Comparison of ENCODE assay signal across 11 cellular contexts in genomic region chr5:146731909-146732659, GRCh38.
DNase-seq lines count a peak whose midpoint lies in the region; ATAC-seq and TF ChIP-seq lines count a peak whose summit lies in the region.
"Had no signal": no experiment of that assay in that cellular context is flagged by ENCODE, and none has a peak within 500 bp of the region (broad histone marks: within the 10 kb centered on the region; RNA-seq: fewer than 3 reads in every experiment).

No MANE protein-coding gene starts in this region.

- H3K9me2 ChIP-seq in PC-9 (ENCODE audit: insufficient read depth) = no peaks in the 10 kb centered on the region

- H3K4me3 Mint-ChIP-seq in Calu3 (ENCODE audit: low read depth, unreplicated experiment) = peak overlapping the region; percentile 35

- peaks cover 19% of the 10 kb centered on the region for H3K4me1 Mint-ChIP-seq in Calu3 (ENCODE audit: low read depth, unreplicated experiment)

- TF ChIP-seq CTCF in Calu3 (IDR thresholded peaks at IDR 0.05; ENCODE audit: unreplicated experiment) = no peak
- no peak for TF ChIP-seq CTCF in PC-9 (conservative IDR thresholded peaks at IDR 0.05)
- TF ChIP-seq CTCF in epithelial cell of esophagus (IDR thresholded peaks at IDR 0.05; ENCODE audit: insufficient read depth, low read depth, low read length, missing control alignments) = no peak

- no peak for ATAC-seq in GM19397 (IDR thresholded peaks at IDR 0.05; ENCODE audit: unreplicated experiment)
- no peak for ATAC-seq in aorta (ENCODE audit: low FRiP score)
- no peak for ATAC-seq in HG03460 (IDR thresholded peaks at IDR 0.05; ENCODE audit: unreplicated experiment)
- ATAC-seq: psoas muscle had no signal

- H3K36me3 Mint-ChIP-seq in Calu3 (ENCODE audit: insufficient read depth, unreplicated experiment) = no peaks in the 10 kb centered on the region

- H3F3A ChIP-seq in PC-9 (ENCODE audit: insufficient read depth, low read depth) = peaks cover 20% of the 10 kb centered on the region; the same call in 1 of the 2 replicates

- no peak overlapping the region for H2AFZ ChIP-seq in PC-9

- H3K27ac ChIP-seq in PC-9 = peak overlapping the region; percentile 64
- H3K27ac ChIP-seq in aorta (ENCODE audit: low read depth in 1 of 2, low read length in 2 of 2) = no peak overlapping the region
- H3K27ac ChIP-seq: psoas muscle had no signal

- H3K36me3 ChIP-seq in PC-9 (ENCODE audit: low read depth) (no peaks in the 10 kb centered on the region), aorta (ENCODE audit: control insufficient read depth in 1 of 2, insufficient read depth in 2 of 2, low read length in 1 of 2) (no peaks in the 10 kb centered on the region)

- peaks cover 7% of the 10 kb centered on the region for H3K9me3 Mint-ChIP-seq in Calu3 (ENCODE audit: low read depth, unreplicated experiment)

- H3K27ac Mint-ChIP-seq in Calu3 (ENCODE audit: unreplicated experiment) = peak overlapping the region; percentile 72

- H3K4me2 ChIP-seq in PC-9 = peak overlapping the region; percentile 48

- POLR2A ChIA-PET in PC-9 (lab: Charles Lee; ENCODE audit: unreplicated experiment) = no interaction called here

- CTCF ChIA-PET in Calu3 (lab: Charles Lee) (interaction anchor here (0.6 to 1.0 kb wide), 2 partner anchors 10 to 98 kb away, joined by 3 to 4 read pairs; no protein-coding TSS in a partner anchor), PC-9 (lab: Charles Lee) (no interaction called here)

- H3K27me3 ChIP-seq in PC-9 (ENCODE audit: insufficient read depth, low read depth) (no peaks in the 10 kb centered on the region), aorta (ENCODE audit: control insufficient read depth in 1 of 2, insufficient read depth in 2 of 2, low read length in 1 of 2) (no peaks in the 10 kb centered on the region)

- no peaks in the 10 kb centered on the region for H3K27me3 Mint-ChIP-seq in Calu3 (ENCODE audit: unreplicated experiment)

- no TSS peak for BruUV-seq in Calu3 (replicated peaks; lab: Mats Ljungman, UMichigan)
- BruUV-seq in PC-9 (replicated peaks; lab: Mats Ljungman, UMichigan) = no TSS peak

- 16 to 19% methylated on average over 5 of the region's 5 CpGs for WGBS in aorta, 2 donors

- DNase-seq in Calu3 (no peak), PC-9 (peak; percentile 26 to 73), epithelial cell of esophagus (ENCODE audit: low read depth) (peak; percentile 85), myocyte (ENCODE audit: low read depth) (peak; percentile 27), ureter (ENCODE audit: low spot score) (no peak), aorta (no peak)
- DNase-seq: COR-L47, hypothalamus, psoas muscle had no signal

- peaks cover 28% of the 10 kb centered on the region for H3K4me1 ChIP-seq in PC-9 (replicated peaks; ENCODE audit: insufficient read depth)
- H3K4me1 ChIP-seq in aorta (ENCODE audit: control insufficient read depth in 1 of 2, insufficient read depth in 2 of 2, low read length in 2 of 2) = peaks cover 0 to 5% of the 10 kb centered on the region in 2 donors
- H3K4me1 ChIP-seq: psoas muscle had no signal

- H3K4me3 ChIP-seq in PC-9 (no peak overlapping the region), epithelial cell of esophagus (ENCODE audit: low read length) (no peak overlapping the region), aorta (ENCODE audit: low read length in 2 of 2) (no peak overlapping the region)
- H3K4me3 ChIP-seq: psoas muscle had no signal

- H3K79me2 ChIP-seq in PC-9 (ENCODE audit: low read depth) = no peaks in the 10 kb centered on the region

- intact Hi-C loops in Calu3 (cut with micrococcal nuclease; ENCODE audit: unreplicated experiment) (no loop called here), PC-9 (cut with micrococcal nuclease; ENCODE audit: unreplicated experiment) (no loop called here), aorta (cut with DNase I) (loop anchor here in 1 of 2 donors (10.0 kb wide), 1 partner anchor 133 kb away; no protein-coding TSS in a partner anchor)

- H3K9me3 ChIP-seq in PC-9 (ENCODE audit: insufficient read depth, low read depth) (peaks cover 13% of the 10 kb centered on the region; the same call in 1 of the 2 replicates), aorta (ENCODE audit: control insufficient read depth, low read length) (no peaks in the 10 kb centered on the region)
- H3K9me3 ChIP-seq: psoas muscle had no signal

- H4K20me1 ChIP-seq in PC-9 (ENCODE audit: insufficient read depth) = no peaks in the 10 kb centered on the region

Comparison
In these comparisons a context has a peak if more than half of its experiments do, and no peak if none do; other contexts are left out.
1. DNase-seq: peak in PC-9 (2 of 2), epithelial cell of esophagus (single experiment) and myocyte (single experiment); none in Calu3 (single experiment), ureter (single experiment) and aorta (0 of 2).